ENCODE assay signal across 8 cellular contexts in the genomic region with DNA sequence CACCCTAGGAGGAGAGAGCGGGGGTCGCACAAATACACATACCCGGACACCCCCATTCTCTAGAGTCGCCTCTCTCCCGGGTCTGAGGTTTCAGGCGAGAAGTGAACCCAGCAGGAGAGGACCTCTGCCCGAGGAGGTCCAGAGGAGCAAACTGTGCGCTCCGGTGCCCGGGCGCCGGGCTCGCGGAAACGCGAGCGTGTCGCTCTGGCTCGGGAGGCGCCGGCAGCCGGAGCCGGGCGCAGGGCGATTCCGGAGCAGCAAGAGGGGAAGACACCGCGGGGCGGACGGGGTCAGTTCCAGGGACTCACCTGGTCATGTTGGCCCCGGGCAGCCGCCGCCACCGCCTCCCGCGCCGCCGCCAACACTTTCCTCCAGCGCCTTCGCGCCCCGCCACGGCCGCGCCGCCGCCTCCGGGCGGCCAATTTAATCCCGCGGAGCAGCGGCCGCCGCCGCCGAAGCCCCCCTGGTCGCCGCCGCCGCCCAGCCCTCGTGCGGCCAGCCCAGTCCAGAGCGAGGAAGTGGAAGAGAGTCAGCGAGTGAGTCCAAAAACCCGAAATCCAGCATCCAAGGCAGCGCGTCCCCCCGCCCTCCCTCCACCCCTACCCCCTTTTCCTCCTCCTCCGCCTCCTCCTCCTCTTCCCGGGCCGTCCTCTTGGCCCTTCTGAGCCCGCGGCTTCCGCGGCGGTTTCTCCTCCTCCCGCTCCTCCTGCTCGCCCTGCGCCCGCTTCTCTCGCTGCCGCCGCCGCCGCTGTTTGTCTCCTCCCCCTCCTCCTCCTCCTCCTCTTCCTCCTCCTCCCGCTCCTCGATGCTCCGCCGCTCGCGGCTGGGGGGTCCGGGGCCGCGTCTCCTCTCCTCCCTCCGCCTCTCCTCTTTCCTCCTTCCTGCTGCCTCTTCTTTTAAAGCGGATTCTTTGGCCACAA.
DNase-seq lines count a peak whose midpoint lies in the region; ATAC-seq and FAIRE-seq lines count a peak whose summit lies in the region.

No MANE protein-coding gene starts in this region.

- no peaks in the 10 kb centered on the region for H3K9me3 Mint-ChIP-seq in central memory CD8-positive, alpha-beta T cell

- H3K4me1 ChIP-seq in small intestine (ENCODE audit: control insufficient read depth in 2 of 2, insufficient read depth in 1 of 2, low read depth in 1 of 2, low read length in 1 of 2): no peaks in the 10 kb centered on the region

- peaks cover 2% of the 10 kb centered on the region for H3K36me3 Mint-ChIP-seq in central memory CD8-positive, alpha-beta T cell (ENCODE audit: insufficient read depth)

- ATAC-seq in central memory CD8-positive, alpha-beta T cell (replicated peaks; ENCODE audit: extremely low read depth, poor library complexity, severe bottlenecking): no peak
- ATAC-seq in GM21786 (IDR thresholded peaks at IDR 0.05; ENCODE audit: unreplicated experiment): no peak

- H3K4me3 ChIP-seq in small intestine (ENCODE audit: low read depth in 1 of 2, low read length in 2 of 2): peak overlapping the region; percentile 61 to 62

- peak overlapping the region; percentile 41 for H3K4me3 Mint-ChIP-seq in central memory CD8-positive, alpha-beta T cell

- peaks cover 0 to 3% of the 10 kb centered on the region in 2 donors for H3K27me3 ChIP-seq in small intestine (ENCODE audit: control insufficient read depth in 2 of 2, insufficient read depth in 2 of 2, low read length in 2 of 2)

- no peaks in the 10 kb centered on the region for H3K36me3 ChIP-seq in small intestine (ENCODE audit: control insufficient read depth in 2 of 2, insufficient read depth in 2 of 2, low read length in 2 of 2)

- peaks cover 5% of the 10 kb centered on the region for H3K4me1 Mint-ChIP-seq in central memory CD8-positive, alpha-beta T cell

- peaks cover 59% of the 10 kb centered on the region for H3K27me3 Mint-ChIP-seq in central memory CD8-positive, alpha-beta T cell

- peak overlapping the region in 1 of 2 donors; percentile 20 for H3K27ac ChIP-seq in small intestine (ENCODE audit: low read depth in 1 of 2, low read length in 1 of 2)

- no peak overlapping the region for H3K27ac Mint-ChIP-seq in central memory CD8-positive, alpha-beta T cell (ENCODE audit: low read depth)

- H3K9me3 ChIP-seq in small intestine (ENCODE audit: control insufficient read depth, low read depth): no peaks in the 10 kb centered on the region

- DNase-seq in NCI-H748 (lab: John Stamatoyannopoulos, UW; ENCODE audit: unreplicated experiment) (peak; percentile 70), NCI-H748 treated with DMSO at 0.1 percent for 48 hours (lab: John Stamatoyannopoulos, UW) (no peak), NCI-H774 (lab: John Stamatoyannopoulos, UW) (peak; percentile 39), kidney glomerular epithelial cell (lab: John Stamatoyannopoulos, UW) (peak; percentile 17), small intestine (peak; percentile 60), NCI-H187 treated with DMSO at 0.1 percent for 48 hours (lab: John Stamatoyannopoulos, UW) (no peak)
- DNase-seq in central memory CD8-positive, alpha-beta T cell (ENCODE audit: low spot score in 2 of 2): no peak

- no peak for FAIRE-seq in small intestine (lab: Jason Lieb, UNC)

- 0 to 1% (median 1%) methylated on average over 67 to 96 of the region's 96 CpGs for WGBS in small intestine, 3 donors

Comparison
In these comparisons a context has a peak if more than half of its experiments do, and no peak if none do; other contexts are left out.
1. DNase-seq: peak in NCI-H748 (single experiment), NCI-H774 (single experiment), kidney glomerular epithelial cell (single experiment) and small intestine (single experiment); none in NCI-H748 treated with DMSO at 0.1 percent for 48 hours (single experiment), central memory CD8-positive, alpha-beta T cell (0 of 2) and NCI-H187 treated with DMSO at 0.1 percent for 48 hours (single experiment).